1 cellular context compared by ENCODE assay signal in the genomic region with DNA sequence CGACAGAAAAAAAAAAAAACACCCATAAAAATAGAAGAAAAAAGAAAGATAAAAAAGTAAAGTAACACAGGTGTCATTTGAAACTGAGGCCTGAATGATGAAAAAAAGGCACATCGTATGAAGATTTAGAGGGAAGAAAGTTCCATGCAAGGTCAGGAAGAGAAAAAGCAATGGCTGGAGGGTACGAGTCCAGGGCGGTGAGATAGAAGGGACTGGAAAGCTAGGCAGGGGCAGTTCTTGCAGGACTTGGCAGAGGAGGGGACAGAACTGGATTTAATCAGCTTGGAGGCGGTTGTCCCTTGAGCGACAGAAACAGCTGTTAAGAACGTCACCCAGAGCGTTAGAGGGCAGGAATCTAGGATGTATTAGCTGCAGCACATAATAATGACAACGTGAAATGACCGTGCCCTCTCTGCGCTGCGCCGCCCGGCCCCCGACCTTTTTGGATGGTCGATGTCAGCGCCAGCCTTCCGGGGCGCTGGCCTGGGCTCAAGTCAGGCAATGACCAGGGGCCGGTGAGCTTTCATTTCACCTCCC.
TF ChIP-seq lines count a peak whose summit lies in the region.

No MANE protein-coding gene starts in this region.

TF ChIP-seq in K562, 482 proteins besides CTCF, POLR2A, EP300 and RAD21 (continued from another document and continues in another):
- TF ChIP-seq, protein P1, sequence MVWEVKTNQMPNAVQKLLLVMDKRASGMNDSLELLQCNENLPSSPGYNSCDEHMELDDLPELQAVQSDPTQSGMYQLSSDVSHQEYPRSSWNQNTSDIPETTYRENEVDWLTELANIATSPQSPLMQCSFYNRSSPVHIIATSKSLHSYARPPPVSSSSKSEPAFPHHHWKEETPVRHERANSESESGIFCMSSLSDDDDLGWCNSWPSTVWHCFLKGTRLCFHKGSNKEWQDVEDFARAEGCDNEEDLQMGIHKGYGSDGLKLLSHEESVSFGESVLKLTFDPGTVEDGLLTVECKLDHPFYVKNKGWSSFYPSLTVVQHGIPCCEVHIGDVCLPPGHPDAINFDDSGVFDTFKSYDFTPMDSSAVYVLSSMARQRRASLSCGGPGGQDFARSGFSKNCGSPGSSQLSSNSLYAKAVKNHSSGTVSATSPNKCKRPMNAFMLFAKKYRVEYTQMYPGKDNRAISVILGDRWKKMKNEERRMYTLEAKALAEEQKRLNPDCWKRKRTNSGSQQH (CRISPR knock-in tag; IDR thresholded peaks at IDR 0.05), result peak; percentile 9; the same call in 1 of the 2 replicates
- 0 out of 2 replicates have a peak, but pooled peaks have one; percentile 11 for TF ChIP-seq MXI1 (IDR thresholded peaks at IDR 0.05; ENCODE audit: low read depth, low read length)
- no peak for TF ChIP-seq CBX2 (IDR thresholded peaks at IDR 0.05; ENCODE audit: insufficient read depth, low read length, poor library complexity, severe bottlenecking)
- 0 out of 2 replicates have a peak, but pooled peaks have one; percentile 27 for TF ChIP-seq GABPB1 (CRISPR knock-in tag; IDR thresholded peaks at IDR 0.05)
- 0 out of 2 replicates have a peak, but pooled peaks have one; percentile 61 for TF ChIP-seq HDGF (IDR thresholded peaks at IDR 0.05)
- no peak for TF ChIP-seq BRD4 (IDR thresholded peaks at IDR 0.05)
- TF ChIP-seq, protein P2, sequence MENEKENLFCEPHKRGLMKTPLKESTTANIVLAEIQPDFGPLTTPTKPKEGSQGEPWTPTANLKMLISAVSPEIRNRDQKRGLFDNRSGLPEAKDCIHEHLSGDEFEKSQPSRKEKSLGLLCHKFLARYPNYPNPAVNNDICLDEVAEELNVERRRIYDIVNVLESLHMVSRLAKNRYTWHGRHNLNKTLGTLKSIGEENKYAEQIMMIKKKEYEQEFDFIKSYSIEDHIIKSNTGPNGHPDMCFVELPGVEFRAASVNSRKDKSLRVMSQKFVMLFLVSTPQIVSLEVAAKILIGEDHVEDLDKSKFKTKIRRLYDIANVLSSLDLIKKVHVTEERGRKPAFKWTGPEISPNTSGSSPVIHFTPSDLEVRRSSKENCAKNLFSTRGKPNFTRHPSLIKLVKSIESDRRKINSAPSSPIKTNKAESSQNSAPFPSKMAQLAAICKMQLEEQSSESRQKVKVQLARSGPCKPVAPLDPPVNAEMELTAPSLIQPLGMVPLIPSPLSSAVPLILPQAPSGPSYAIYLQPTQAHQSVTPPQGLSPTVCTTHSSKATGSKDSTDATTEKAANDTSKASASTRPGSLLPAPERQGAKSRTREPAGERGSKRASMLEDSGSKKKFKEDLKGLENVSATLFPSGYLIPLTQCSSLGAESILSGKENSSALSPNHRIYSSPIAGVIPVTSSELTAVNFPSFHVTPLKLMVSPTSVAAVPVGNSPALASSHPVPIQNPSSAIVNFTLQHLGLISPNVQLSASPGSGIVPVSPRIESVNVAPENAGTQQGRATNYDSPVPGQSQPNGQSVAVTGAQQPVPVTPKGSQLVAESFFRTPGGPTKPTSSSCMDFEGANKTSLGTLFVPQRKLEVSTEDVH (IDR thresholded peaks at IDR 0.05; ENCODE audit: low read depth, partially characterized antibody), result no peak
- TF ChIP-seq, protein P3, sequence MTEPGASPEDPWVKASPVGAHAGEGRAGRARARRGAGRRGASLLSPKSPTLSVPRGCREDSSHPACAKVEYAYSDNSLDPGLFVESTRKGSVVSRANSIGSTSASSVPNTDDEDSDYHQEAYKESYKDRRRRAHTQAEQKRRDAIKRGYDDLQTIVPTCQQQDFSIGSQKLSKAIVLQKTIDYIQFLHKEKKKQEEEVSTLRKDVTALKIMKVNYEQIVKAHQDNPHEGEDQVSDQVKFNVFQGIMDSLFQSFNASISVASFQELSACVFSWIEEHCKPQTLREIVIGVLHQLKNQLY (CRISPR knock-in tag; conservative IDR thresholded peaks at IDR 0.05), result no peak
- TF ChIP-seq HMBOX1 (IDR thresholded peaks at IDR 0.05), result no peak
- TF ChIP-seq, protein P4, sequence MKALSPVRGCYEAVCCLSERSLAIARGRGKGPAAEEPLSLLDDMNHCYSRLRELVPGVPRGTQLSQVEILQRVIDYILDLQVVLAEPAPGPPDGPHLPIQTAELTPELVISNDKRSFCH (CRISPR knock-in tag; IDR thresholded peaks at IDR 0.05), result no peak
- TF ChIP-seq, protein P4 (tag; IDR thresholded peaks at IDR 0.05), result 0 out of 2 replicates have a peak, but pooled peaks have one; percentile 7
- peak; percentile 51 for TF ChIP-seq ATF7 (IDR thresholded peaks at IDR 0.05)
- TF ChIP-seq POLR2B (IDR thresholded peaks at IDR 0.05; ENCODE audit: low read depth, partially characterized antibody), result no peak
- no peak for TF ChIP-seq NR1H2 (CRISPR knock-in tag; IDR thresholded peaks at IDR 0.05)
- TF ChIP-seq, protein P5, sequence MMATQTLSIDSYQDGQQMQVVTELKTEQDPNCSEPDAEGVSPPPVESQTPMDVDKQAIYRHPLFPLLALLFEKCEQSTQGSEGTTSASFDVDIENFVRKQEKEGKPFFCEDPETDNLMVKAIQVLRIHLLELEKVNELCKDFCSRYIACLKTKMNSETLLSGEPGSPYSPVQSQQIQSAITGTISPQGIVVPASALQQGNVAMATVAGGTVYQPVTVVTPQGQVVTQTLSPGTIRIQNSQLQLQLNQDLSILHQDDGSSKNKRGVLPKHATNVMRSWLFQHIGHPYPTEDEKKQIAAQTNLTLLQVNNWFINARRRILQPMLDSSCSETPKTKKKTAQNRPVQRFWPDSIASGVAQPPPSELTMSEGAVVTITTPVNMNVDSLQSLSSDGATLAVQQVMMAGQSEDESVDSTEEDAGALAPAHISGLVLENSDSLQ (IDR thresholded peaks at IDR 0.05), result peak; percentile 83
- no peak for TF ChIP-seq HDAC8 (tag; IDR thresholded peaks at IDR 0.05)
- TF ChIP-seq NCOA4 (IDR thresholded peaks at IDR 0.05; ENCODE audit: partially characterized antibody), result no peak
- TF ChIP-seq SMC3 (conservative IDR thresholded peaks at IDR 0.05; ENCODE audit: insufficient read depth, low read depth, low read length), result no peak
- TF ChIP-seq JUNB (CRISPR knock-in tag; conservative IDR thresholded peaks at IDR 0.05), result no peak
- no peak for TF ChIP-seq BRF1 (IDR thresholded peaks at IDR 0.05; ENCODE audit: borderline replicate concordance, extremely low read depth, insufficient read length)
- TF ChIP-seq SUPT5H (IDR thresholded peaks at IDR 0.05), result no peak
- TF ChIP-seq EZH2 (IDR thresholded peaks at IDR 0.05; ENCODE audit: borderline replicate concordance, low read depth, low read length), result no peak
- TF ChIP-seq, protein P6, sequence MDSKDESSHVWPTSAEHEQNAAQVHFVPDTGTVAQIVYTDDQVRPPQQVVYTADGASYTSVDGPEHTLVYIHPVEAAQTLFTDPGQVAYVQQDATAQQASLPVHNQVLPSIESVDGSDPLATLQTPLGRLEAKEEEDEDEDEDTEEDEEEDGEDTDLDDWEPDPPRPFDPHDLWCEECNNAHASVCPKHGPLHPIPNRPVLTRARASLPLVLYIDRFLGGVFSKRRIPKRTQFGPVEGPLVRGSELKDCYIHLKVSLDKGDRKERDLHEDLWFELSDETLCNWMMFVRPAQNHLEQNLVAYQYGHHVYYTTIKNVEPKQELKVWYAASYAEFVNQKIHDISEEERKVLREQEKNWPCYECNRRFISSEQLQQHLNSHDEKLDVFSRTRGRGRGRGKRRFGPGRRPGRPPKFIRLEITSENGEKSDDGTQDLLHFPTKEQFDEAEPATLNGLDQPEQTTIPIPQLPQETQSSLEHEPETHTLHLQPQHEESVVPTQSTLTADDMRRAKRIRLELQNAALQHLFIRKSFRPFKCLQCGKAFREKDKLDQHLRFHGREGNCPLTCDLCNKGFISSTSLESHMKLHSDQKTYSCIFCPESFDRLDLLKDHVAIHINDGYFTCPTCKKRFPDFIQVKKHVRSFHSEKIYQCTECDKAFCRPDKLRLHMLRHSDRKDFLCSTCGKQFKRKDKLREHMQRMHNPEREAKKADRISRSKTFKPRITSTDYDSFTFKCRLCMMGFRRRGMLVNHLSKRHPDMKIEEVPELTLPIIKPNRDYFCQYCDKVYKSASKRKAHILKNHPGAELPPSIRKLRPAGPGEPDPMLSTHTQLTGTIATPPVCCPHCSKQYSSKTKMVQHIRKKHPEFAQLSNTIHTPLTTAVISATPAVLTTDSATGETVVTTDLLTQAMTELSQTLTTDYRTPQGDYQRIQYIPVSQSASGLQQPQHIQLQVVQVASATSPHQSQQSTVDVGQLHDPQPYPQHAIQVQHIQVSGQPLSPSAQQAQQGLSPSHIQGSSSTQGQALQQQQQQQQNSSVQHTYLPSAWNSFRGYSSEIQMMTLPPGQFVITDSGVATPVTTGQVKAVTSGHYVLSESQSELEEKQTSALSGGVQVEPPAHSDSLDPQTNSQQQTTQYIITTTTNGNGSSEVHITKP (IDR thresholded peaks at IDR 0.05; ENCODE audit: partially characterized antibody), result peak; percentile 81
- no peak for TF ChIP-seq RFX5 (IDR thresholded peaks at IDR 0.05; ENCODE audit: low read depth, low read length)
- TF ChIP-seq, protein P7, sequence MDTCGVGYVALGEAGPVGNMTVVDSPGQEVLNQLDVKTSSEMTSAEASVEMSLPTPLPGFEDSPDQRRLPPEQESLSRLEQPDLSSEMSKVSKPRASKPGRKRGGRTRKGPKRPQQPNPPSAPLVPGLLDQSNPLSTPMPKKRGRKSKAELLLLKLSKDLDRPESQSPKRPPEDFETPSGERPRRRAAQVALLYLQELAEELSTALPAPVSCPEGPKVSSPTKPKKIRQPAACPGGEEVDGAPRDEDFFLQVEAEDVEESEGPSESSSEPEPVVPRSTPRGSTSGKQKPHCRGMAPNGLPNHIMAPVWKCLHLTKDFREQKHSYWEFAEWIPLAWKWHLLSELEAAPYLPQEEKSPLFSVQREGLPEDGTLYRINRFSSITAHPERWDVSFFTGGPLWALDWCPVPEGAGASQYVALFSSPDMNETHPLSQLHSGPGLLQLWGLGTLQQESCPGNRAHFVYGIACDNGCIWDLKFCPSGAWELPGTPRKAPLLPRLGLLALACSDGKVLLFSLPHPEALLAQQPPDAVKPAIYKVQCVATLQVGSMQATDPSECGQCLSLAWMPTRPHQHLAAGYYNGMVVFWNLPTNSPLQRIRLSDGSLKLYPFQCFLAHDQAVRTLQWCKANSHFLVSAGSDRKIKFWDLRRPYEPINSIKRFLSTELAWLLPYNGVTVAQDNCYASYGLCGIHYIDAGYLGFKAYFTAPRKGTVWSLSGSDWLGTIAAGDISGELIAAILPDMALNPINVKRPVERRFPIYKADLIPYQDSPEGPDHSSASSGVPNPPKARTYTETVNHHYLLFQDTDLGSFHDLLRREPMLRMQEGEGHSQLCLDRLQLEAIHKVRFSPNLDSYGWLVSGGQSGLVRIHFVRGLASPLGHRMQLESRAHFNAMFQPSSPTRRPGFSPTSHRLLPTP (IDR thresholded peaks at IDR 0.05; ENCODE audit: borderline replicate concordance, extremely low read depth, insufficient read length), result no peak
- TF ChIP-seq ATF3 (IDR thresholded peaks at IDR 0.05), result peak; percentile 29; the same call in 1 of the 2 replicates
- TF ChIP-seq ATF3 (CRISPR knock-in tag; conservative IDR thresholded peaks at IDR 0.05), result no peak
- TF ChIP-seq SMARCE1 (IDR thresholded peaks at IDR 0.05), result peak; percentile 53; the same call in 1 of the 2 replicates
- no peak for TF ChIP-seq ZBED1 (IDR thresholded peaks at IDR 0.05)
- peak in 1 of 2 experiments; percentile 88; a peak in 2 of 4 replicates for TF ChIP-seq HDAC1 (IDR thresholded peaks at IDR 0.05)
- TF ChIP-seq PCBP1 (IDR thresholded peaks at IDR 0.05; ENCODE audit: low read depth, low read length, poor library complexity, severe bottlenecking), result no peak
- TF ChIP-seq PML (IDR thresholded peaks at IDR 0.05; ENCODE audit: low read length), result 0 out of 2 replicates have a peak, but pooled peaks have one; percentile 3
- no peak for TF ChIP-seq ZNF24 (IDR thresholded peaks at IDR 0.05)
- TF ChIP-seq PHF8 (IDR thresholded peaks at IDR 0.05; ENCODE audit: borderline replicate concordance, low read length), result no peak
- TF ChIP-seq WHSC1 (IDR thresholded peaks at IDR 0.05; ENCODE audit: low read length), result no peak
- no peak for TF ChIP-seq ZNF175 (CRISPR knock-in tag; IDR thresholded peaks at IDR 0.05; ENCODE audit: low read depth)
- no peak for TF ChIP-seq ZBTB2 (IDR thresholded peaks at IDR 0.05)
- TF ChIP-seq EP400 (IDR thresholded peaks at IDR 0.05), result peak; percentile 31
- peak; percentile 98 for TF ChIP-seq TFAP4 (CRISPR knock-in tag; IDR thresholded peaks at IDR 0.05; ENCODE audit: borderline replicate concordance)
